ENCODE assay signal across 17 cellular contexts in genomic region chr5:113230711-113231652, GRCh38.
A peak's percentile ranks its signal among the peaks of the same experiment; 100 is the strongest.
DNase-seq lines count a peak whose midpoint lies in the region; ATAC-seq and TF ChIP-seq lines count a peak whose summit lies in the region.
"Had no signal": no experiment of that assay in that cellular context is flagged by ENCODE, and none has a peak within 500 bp of the region (broad histone marks: within the 10 kb centered on the region; RNA-seq: fewer than 3 reads in every experiment).

No MANE protein-coding gene starts in this region.

- H2AFZ ChIP-seq in H9 (ENCODE audit: low read length) (no peak overlapping the region), trophoblast cell (ENCODE audit: insufficient read depth, low read length, poor library complexity) (no peak overlapping the region)

- no peak overlapping the region for H3K27ac ChIP-seq in H9 (ENCODE audit: insufficient read length, low read depth, low read length)
- H3K27ac ChIP-seq in epithelial cell of prostate, result peak overlapping the region; percentile 61
- H3K27ac ChIP-seq in trophoblast cell (ENCODE audit: low read depth, low read length), result no peak overlapping the region
- H3K27ac ChIP-seq: thoracic aorta had no signal

- peak overlapping the region; percentile 55 to 80 (median 69); a peak in 6 of 7 replicates for H3K27ac Mint-ChIP-seq in H9
- H3K27ac Mint-ChIP-seq: CD8-positive, alpha-beta T cell; dendritic cell treated with granulocyte-macrophage colony-stimulating factor and Interleukin-4, amounts not matched to agents 40 ng/mL and 50 ng/mL, for 4 days had no signal

- H4K8ac ChIP-seq in H9 (replicated peaks; ENCODE audit: insufficient read length, low read depth, low read length), result no peak overlapping the region
- H4K8ac ChIP-seq in trophoblast cell (ENCODE audit: low read depth, low read length), result no peak overlapping the region

- H2AK5ac ChIP-seq in H9 (ENCODE audit: insufficient read length, low read length) (no peak overlapping the region), trophoblast cell (ENCODE audit: low read length) (no peak overlapping the region)

- H2BK5ac ChIP-seq in H9 (ENCODE audit: insufficient read length, low read length) (no peak overlapping the region), trophoblast cell (ENCODE audit: low read depth, low read length, poor library complexity) (no peak overlapping the region)

- no peaks in the 10 kb centered on the region for H3K27me3 ChIP-seq in H9 (ENCODE audit: insufficient read depth, low read length)
- no peaks in the 10 kb centered on the region for H3K27me3 ChIP-seq in trophoblast cell (ENCODE audit: insufficient read depth, low read length)
- H3K27me3 ChIP-seq: spleen had no signal

- DNase-seq in H9, result no peak
- DNase-seq in RPMI7951 (ENCODE audit: low read depth), result peak; percentile 74
- peak; percentile 33 for DNase-seq in epithelial cell of prostate (ENCODE audit: low read depth, low spot score)
- peak; percentile 38 to 91 for DNase-seq in trophoblast cell
- no peak for DNase-seq in effector CD4-positive, alpha-beta T cell
- DNase-seq: activated T-cell treated with anti-CD3 and anti-CD28 coated beads, Interleukin-2, amount 50 U/mL, for 4 hours; amniotic stem cell; CD8-positive, alpha-beta T cell; glutamatergic neuron; NCI-H2029 treated with DMSO at 0.1 percent for 48 hours; NK-92 treated with Interleukin-12 subunit alpha and Interleukin-12 subunit beta, amount 100 ng/mL, for 24 hours; spleen had no signal

- H3K23ac ChIP-seq in H9 (ENCODE audit: insufficient read length, low read depth, low read length), result no peak overlapping the region
- H3K23ac ChIP-seq in trophoblast cell (ENCODE audit: low read length), result no peak overlapping the region

- no peak overlapping the region for H3K18ac ChIP-seq in H9 (ENCODE audit: insufficient read length, low read depth, low read length)
- H3K18ac ChIP-seq in trophoblast cell (ENCODE audit: low read length), result no peak overlapping the region

- no peak overlapping the region for H3K4me3 Mint-ChIP-seq in H9
- H3K4me3 Mint-ChIP-seq: activated T-cell treated with anti-CD3 and anti-CD28 coated beads, Interleukin-2, amount 50 U/mL, for 4 hours; CD8-positive, alpha-beta T cell; dendritic cell treated with granulocyte-macrophage colony-stimulating factor and Interleukin-4, amounts not matched to agents 40 ng/mL and 50 ng/mL, for 4 days had no signal

- H3K9ac ChIP-seq in H9 (ENCODE audit: extremely low read depth, insufficient read length, low read length) (no peak overlapping the region), trophoblast cell (ENCODE audit: low read length) (no peak overlapping the region)

- ATAC-seq in HG02981 (IDR thresholded peaks at IDR 0.05; ENCODE audit: unreplicated experiment) (no peak), SK-N-SH treated with all-trans-retinoic acid at 6 μM for 48 hours (no peak)
- ATAC-seq: activated T-cell treated with anti-CD3 and anti-CD28 coated beads, Interleukin-2, amount 50 U/mL, for 4 hours; CD8-positive, alpha-beta T cell; left lobe of liver had no signal

- H3K4me2 ChIP-seq in H9 (ENCODE audit: insufficient read depth, insufficient read length, low read length) (no peak overlapping the region), trophoblast cell (ENCODE audit: low read length) (no peak overlapping the region)

- no peak overlapping the region for H3T11ph ChIP-seq in H9 (ENCODE audit: low read length)

- H3K9me3 ChIP-seq in H9 (ENCODE audit: control insufficient read depth, low read depth, low read length) (no peaks in the 10 kb centered on the region), trophoblast cell (ENCODE audit: insufficient read depth, low read depth, low read length) (no peaks in the 10 kb centered on the region)
- H3K9me3 ChIP-seq: spleen, thoracic aorta had no signal

- H4K12ac ChIP-seq in trophoblast cell (ENCODE audit: low read depth, low read length), result no peak overlapping the region

- H3K4me1 Mint-ChIP-seq in H9, result peaks cover 36 to 51% of the 10 kb centered on the region in 2 experiments

- H4K20me1 ChIP-seq in H9 (ENCODE audit: control insufficient read depth, insufficient read depth, insufficient read length), result no peaks in the 10 kb centered on the region

- H3K4me1 ChIP-seq in H9 (ENCODE audit: insufficient read depth, low read length) (peaks cover 10% of the 10 kb centered on the region; the same call in 1 of the 2 replicates), trophoblast cell (ENCODE audit: control insufficient read depth in 1 of 2, insufficient read depth in 2 of 2, low read length in 2 of 2) (peaks cover 2% of the 10 kb centered on the region in 2 experiments)

- no peak overlapping the region for H4K91ac ChIP-seq in H9 (ENCODE audit: insufficient read length, low read depth, low read length)
- H4K91ac ChIP-seq in trophoblast cell (ENCODE audit: low read depth, low read length), result no peak overlapping the region

- no peaks in the 10 kb centered on the region for H3K9me3 Mint-ChIP-seq in H9
- H3K9me3 Mint-ChIP-seq: activated T-cell treated with anti-CD3 and anti-CD28 coated beads, Interleukin-2, amount 50 U/mL, for 4 hours; CD8-positive, alpha-beta T cell; dendritic cell treated with granulocyte-macrophage colony-stimulating factor and Interleukin-4, amounts not matched to agents 40 ng/mL and 50 ng/mL, for 4 days had no signal

- no peak overlapping the region for H2BK12ac ChIP-seq in H9 (ENCODE audit: insufficient read length, low read depth, low read length)
- H2BK12ac ChIP-seq in trophoblast cell (ENCODE audit: low read length), result no peak overlapping the region

- H2BK20ac ChIP-seq in H9 (ENCODE audit: low read depth, low read length, poor library complexity, severe bottlenecking), result no peak overlapping the region

- no peaks in the 10 kb centered on the region for H3K23me2 ChIP-seq in H9 (ENCODE audit: insufficient read length, low read depth, low read length, poor library complexity, severe bottlenecking)

- H3K36me3 Mint-ChIP-seq in H9 (ENCODE audit: insufficient read depth in 1 of 3, low read depth in 3 of 3), result no peaks in the 10 kb centered on the region
- H3K36me3 Mint-ChIP-seq: CD8-positive, alpha-beta T cell had no signal

- H3K14ac ChIP-seq in H9 (ENCODE audit: insufficient read depth, low read length) (no peak overlapping the region), trophoblast cell (ENCODE audit: low read length) (no peak overlapping the region)

- no CpG with 5 or more reads among the region's 4 CpGs for WGBS in H9 (ENCODE audit: extremely low coverage, insufficient read length, low lambda C conversion rate)
- WGBS in trophoblast cell (ENCODE audit: extremely low coverage, insufficient coverage, insufficient read length), result no CpG with 5 or more reads among the region's 4 CpGs

- H3K79me1 ChIP-seq in H9 (ENCODE audit: insufficient read depth, low read depth, low read length, poor library complexity, severe bottlenecking), result no peaks in the 10 kb centered on the region
- no peaks in the 10 kb centered on the region for H3K79me1 ChIP-seq in trophoblast cell (ENCODE audit: low read length)

- no peak overlapping the region for H2BK120ac ChIP-seq in H9 (ENCODE audit: low read depth, low read length, poor library complexity, severe bottlenecking)
- H2BK120ac ChIP-seq in trophoblast cell (ENCODE audit: insufficient read depth, low read length, poor library complexity), result no peak overlapping the region

- no peak overlapping the region for H4K5ac ChIP-seq in H9 (ENCODE audit: insufficient read length, low read depth, low read length)

- no peak for TF ChIP-seq CTCF in H9 (conservative IDR thresholded peaks at IDR 0.05)

- no peak overlapping the region for H2BK15ac ChIP-seq in H9 (ENCODE audit: low read depth, low read length)

- H3K79me2 ChIP-seq in H9 (ENCODE audit: insufficient read depth, low read length) (no peaks in the 10 kb centered on the region), trophoblast cell (ENCODE audit: control insufficient read depth, insufficient read depth, low read length, poor library complexity) (no peaks in the 10 kb centered on the region)

- no peaks in the 10 kb centered on the region for H3K27me3 Mint-ChIP-seq in H9 (ENCODE audit: low read depth)

- H3K4ac ChIP-seq in H9 (ENCODE audit: low read depth, low read length), result no peak overlapping the region
- no peak overlapping the region for H3K4ac ChIP-seq in trophoblast cell (ENCODE audit: low read depth, low read length)

- H3K36me3 ChIP-seq in trophoblast cell (ENCODE audit: control insufficient read depth in 1 of 2, insufficient read depth in 2 of 2, low read length in 2 of 2), result no peaks in the 10 kb centered on the region
- H3K36me3 ChIP-seq: spleen, thoracic aorta had no signal

- H3K56ac ChIP-seq in H9 (ENCODE audit: insufficient read length, low read depth, low read length), result no peak overlapping the region

- H3K4me3 ChIP-seq in trophoblast cell (ENCODE audit: low read depth, low read length), result no peak overlapping the region
- H3K4me3 ChIP-seq: spleen, thoracic aorta had no signal

TF ChIP-seq in SK-N-SH treated with all-trans-retinoic acid at 6 μM for 48 hours, 23 proteins besides CTCF, POLR2A, EP300 and RAD21 (continues in another document):
- no peak for TF ChIP-seq ESRRG (CRISPR knock-in tag; IDR thresholded peaks at IDR 0.05)
- no peak for TF ChIP-seq ZNF8 (CRISPR knock-in tag; IDR thresholded peaks at IDR 0.05)
- TF ChIP-seq CSDC2 (CRISPR knock-in tag; IDR thresholded peaks at IDR 0.05), result no peak
- no peak for TF ChIP-seq GLIS3 (CRISPR knock-in tag; IDR thresholded peaks at IDR 0.05)
- no peak for TF ChIP-seq ZC3H10 (CRISPR knock-in tag; IDR thresholded peaks at IDR 0.05)
- no peak for TF ChIP-seq ZNF565 (CRISPR knock-in tag; conservative IDR thresholded peaks at IDR 0.05; ENCODE audit: low read depth)
- no peak for TF ChIP-seq POU6F1 (CRISPR knock-in tag; IDR thresholded peaks at IDR 0.05; ENCODE audit: borderline replicate concordance, low read depth)
- no peak for TF ChIP-seq ISL1 (CRISPR knock-in tag; IDR thresholded peaks at IDR 0.05)

Comparison
In these comparisons a context has a peak if more than half of its experiments do, and no peak if none do; other contexts are left out.
1. DNase-seq: peak in RPMI7951 (single experiment), epithelial cell of prostate (single experiment) and trophoblast cell (2 of 2); none in H9 (single experiment) and effector CD4-positive, alpha-beta T cell (single experiment).